In the genomic region with DNA sequence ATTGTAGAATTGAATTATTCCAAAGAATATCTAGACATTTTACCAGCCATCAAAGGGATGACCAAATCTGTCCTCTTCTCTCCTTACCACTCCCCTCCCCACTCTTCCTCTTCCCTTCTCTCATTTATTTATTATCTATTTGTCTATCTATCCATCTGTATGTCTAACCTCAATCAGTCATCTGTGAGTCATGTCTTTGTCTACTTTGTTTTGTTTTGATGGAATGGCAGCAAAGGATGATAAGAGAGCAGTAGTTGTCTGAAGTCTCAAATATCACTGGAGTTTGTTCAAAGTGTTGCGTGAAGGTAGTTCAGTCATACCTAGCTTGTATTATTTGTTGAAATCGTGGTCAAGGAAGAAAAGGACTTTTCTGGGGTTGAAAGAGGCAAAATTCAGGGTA, we compare ENCODE assay signal across 23 cellular contexts. TPM values are rescaled to one million over a fixed set of nuclear protein-coding genes. Genes with fewer than 3 reads are reported as not detected.
DNase-seq lines count a peak whose midpoint lies in the region; ATAC-seq and TF ChIP-seq lines count a peak whose summit lies in the region.
"Had no signal": no experiment of that assay in that cellular context is flagged by ENCODE, and none has a peak within 500 bp of the region (broad histone marks: within the 10 kb centered on the region; RNA-seq: fewer than 3 reads in every experiment).

No MANE protein-coding gene starts in this region.

- H3F3A ChIP-seq in SK-N-SH (replicated peaks; ENCODE audit: insufficient read depth) = peaks cover 28% of the 10 kb centered on the region

- peak overlapping the region; percentile 48; the same call in 1 of the 2 replicates for H3K9ac ChIP-seq in SK-N-SH
- peak overlapping the region; percentile 53 for H3K9ac ChIP-seq in skeletal muscle satellite cell (ENCODE audit: low read depth, low read length)
- H3K9ac ChIP-seq: BLaER1 treated with 17β-estradiol and CSF1 and Interleukin-3, amounts not matched to agents 10 nM and 100 nM had no signal

- POLR2A ChIA-PET in SK-N-SH (lab: Yijun Ruan, JAX) = no interaction called here
- POLR2A ChIA-PET in RWPE1 (lab: Yijun Ruan, JAX; ENCODE audit: low non-redundant PET) = no interaction called here

- H3K27me3 ChIP-seq in SK-N-SH (ENCODE audit: insufficient read depth) (no peaks in the 10 kb centered on the region), skeletal muscle satellite cell (ENCODE audit: control insufficient read depth, insufficient read depth, low read length) (no peaks in the 10 kb centered on the region)
- H3K27me3 ChIP-seq: BLaER1 treated with 17β-estradiol and CSF1 and Interleukin-3, amounts not matched to agents 10 nM and 100 nM; spleen; transverse colon had no signal

- no peak overlapping the region for H3K4me3 ChIP-seq in SK-N-SH (ENCODE audit: low read depth in 2 of 2, low read length in 1 of 2)
- H3K4me3 ChIP-seq in skeletal muscle satellite cell (ENCODE audit: low read length) = no peak overlapping the region
- H3K4me3 ChIP-seq: BLaER1 treated with 17β-estradiol and CSF1 and Interleukin-3, amounts not matched to agents 10 nM and 100 nM; spleen; transverse colon had no signal

- no peaks in the 10 kb centered on the region for H3K9me2 ChIP-seq in SK-N-SH

- peaks cover 0 to 30% of the 10 kb centered on the region in 2 experiments; a peak in 2 of 4 replicates for H3K4me1 ChIP-seq in SK-N-SH (ENCODE audit: control insufficient read depth in 1 of 2, insufficient read depth in 2 of 2, low read depth in 1 of 2, low read length in 1 of 2)
- peaks cover 35% of the 10 kb centered on the region for H3K4me1 ChIP-seq in skeletal muscle satellite cell (ENCODE audit: control insufficient read depth, insufficient read depth, low read length)
- H3K4me1 ChIP-seq: BLaER1 treated with 17β-estradiol and CSF1 and Interleukin-3, amounts not matched to agents 10 nM and 100 nM; spleen; transverse colon had no signal

- H3K4me2 ChIP-seq in SK-N-SH (peak overlapping the region; percentile 43), skeletal muscle satellite cell (ENCODE audit: low read length) (peak overlapping the region; percentile 62)
- H3K4me2 ChIP-seq: BLaER1 treated with 17β-estradiol and CSF1 and Interleukin-3, amounts not matched to agents 10 nM and 100 nM had no signal

- no peaks in the 10 kb centered on the region for H3K36me3 ChIP-seq in SK-N-SH (replicated peaks in 1 of 2; ENCODE audit: control insufficient read depth in 1 of 2, insufficient read depth in 2 of 2, low read length in 1 of 2)
- H3K36me3 ChIP-seq in skeletal muscle satellite cell (ENCODE audit: insufficient read depth, low read length) = no peaks in the 10 kb centered on the region
- H3K36me3 ChIP-seq: transverse colon had no signal

- CTCF ChIA-PET in SK-N-SH (lab: Yijun Ruan, JAX) (interaction anchor here (2.9 kb wide), 1 partner anchor 12 kb away, joined by 8 read pairs; no protein-coding TSS in a partner anchor), RWPE1 (lab: Yijun Ruan, JAX) (interaction anchor here (0.6 kb wide), 1 partner anchor 106 kb away, joined by 4 read pairs; no protein-coding TSS in a partner anchor)

- H2AFZ ChIP-seq in SK-N-SH (ENCODE audit: low read depth) = no peak overlapping the region

- WGBS in SK-N-SH (ENCODE audit: low lambda C conversion rate) = 53% methylated on average over 2 of the region's 2 CpGs

- no peak for TF ChIP-seq RAD21 in SK-N-SH (IDR thresholded peaks at IDR 0.05; ENCODE audit: low read length)

- H3K27ac ChIP-seq in SK-N-SH (ENCODE audit: low read depth in 2 of 2, low read length in 1 of 2) (peak overlapping the region; percentile 39 to 77; a peak in 3 of 4 replicates), RWPE1 (no peak overlapping the region), epithelial cell of prostate (peak overlapping the region; percentile 92)
- H3K27ac ChIP-seq: 22Rv1; BLaER1 treated with 17β-estradiol and CSF1 and Interleukin-3, amounts not matched to agents 10 nM and 100 nM; spleen; transverse colon had no signal

- no peaks in the 10 kb centered on the region for H4K20me1 ChIP-seq in SK-N-SH (ENCODE audit: insufficient read depth)
- H4K20me1 ChIP-seq: BLaER1 treated with 17β-estradiol and CSF1 and Interleukin-3, amounts not matched to agents 10 nM and 100 nM had no signal

- no peaks in the 10 kb centered on the region for H3K79me2 ChIP-seq in SK-N-SH (ENCODE audit: insufficient read depth)

- no peaks in the 10 kb centered on the region for H3K9me3 ChIP-seq in SK-N-SH
- H3K9me3 ChIP-seq in skeletal muscle satellite cell (replicated peaks; ENCODE audit: low read length) = no peaks in the 10 kb centered on the region
- H3K9me3 ChIP-seq: spleen, transverse colon had no signal

- no peak for ATAC-seq in SK-N-SH treated with all-trans-retinoic acid at 6 μM for 48 hours
- ATAC-seq: activated CD4-positive, alpha-beta T cell treated with anti-CD3 and anti-CD28 coated beads for 36 hours; esophagus mucosa; left colon; stimulated activated effector memory CD8-positive, alpha-beta T cell treated with anti-CD3 and anti-CD28 coated beads, Interleukin-12 subunit alpha, Interleukin-12 subunit beta, amount 100 ng/mL, for 72 hours had no signal

- TF ChIP-seq EP300 in SK-N-SH (IDR thresholded peaks at IDR 0.05; ENCODE audit: borderline replicate concordance in 1 of 2, low read depth in 1 of 2, low read length in 1 of 2) = peak in 1 of 2 experiments; percentile 71; a peak in 2 of 4 replicates

- no peak for TF ChIP-seq CTCF in SK-N-SH (IDR thresholded peaks at IDR 0.05)
- TF ChIP-seq CTCF in RWPE1 (conservative IDR thresholded peaks at IDR 0.05; ENCODE audit: low read depth) = no peak

- DNase-seq in SK-N-SH = no peak
- DNase-seq in RWPE1 (ENCODE audit: low spot score) = peak; percentile 7
- peak; percentile 40 for DNase-seq in epithelial cell of prostate (ENCODE audit: low read depth, low spot score)
- no peak for DNase-seq in foreskin melanocyte
- no peak for DNase-seq in RPMI8226
- no peak for DNase-seq in mucosa of gallbladder (ENCODE audit: low spot score)
- DNase-seq: activated CD4-positive, alpha-beta T cell treated with anti-CD3 and anti-CD28 coated beads for 36 hours; activated gamma-delta T cell treated with Interleukin-2 at 50 U/mL for 16 hours; aorta; DMS 273 treated with DMSO at 0.1 percent for 48 hours; hippocampal formation; left colon; NCI-H1092 treated with DMSO at 0.1 percent for 48 hours; SHP77 treated with DMSO at 0.1 percent for 48 hours; spleen; T1000; transverse colon had no signal

TF ChIP-seq in SK-N-SH, 30 proteins besides CTCF, POLR2A, EP300 and RAD21:
- TF ChIP-seq FOSL2 (IDR thresholded peaks at IDR 0.05; ENCODE audit: borderline replicate concordance, low read depth) (peak; percentile 73; the same call in 1 of the 2 replicates), POLR2AphosphoS5 (IDR thresholded peaks at IDR 0.05; ENCODE audit: low read depth, low read length) (peak; percentile 27; the same call in 1 of the 2 replicates), TEAD4 (IDR thresholded peaks at IDR 0.05; ENCODE audit: borderline replicate concordance, insufficient read depth) (peak; percentile 71; the same call in 1 of the 2 replicates), JUND (IDR thresholded peaks at IDR 0.05) (peak; percentile 89), FOXJ3 (CRISPR knock-in tag; IDR thresholded peaks at IDR 0.05) (no peak), TCF12 (IDR thresholded peaks at IDR 0.05) (peak; percentile 81), NFIC (IDR thresholded peaks at IDR 0.05; ENCODE audit: borderline replicate concordance) (peak; percentile 52), SIN3A (IDR thresholded peaks at IDR 0.05; ENCODE audit: borderline replicate concordance, low read depth, low read length) (no peak), EZH2phosphoT487 (IDR thresholded peaks at IDR 0.05; ENCODE audit: borderline replicate concordance, low read depth) (no peak)
- TF ChIP-seq, protein P1, sequence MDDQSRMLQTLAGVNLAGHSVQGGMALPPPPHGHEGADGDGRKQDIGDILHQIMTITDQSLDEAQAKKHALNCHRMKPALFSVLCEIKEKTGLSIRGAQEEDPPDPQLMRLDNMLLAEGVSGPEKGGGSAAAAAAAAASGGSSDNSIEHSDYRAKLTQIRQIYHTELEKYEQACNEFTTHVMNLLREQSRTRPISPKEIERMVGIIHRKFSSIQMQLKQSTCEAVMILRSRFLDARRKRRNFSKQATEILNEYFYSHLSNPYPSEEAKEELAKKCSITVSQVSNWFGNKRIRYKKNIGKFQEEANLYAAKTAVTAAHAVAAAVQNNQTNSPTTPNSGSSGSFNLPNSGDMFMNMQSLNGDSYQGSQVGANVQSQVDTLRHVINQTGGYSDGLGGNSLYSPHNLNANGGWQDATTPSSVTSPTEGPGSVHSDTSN (IDR thresholded peaks at IDR 0.05) = peak; percentile 91

TF ChIP-seq in SK-N-SH treated with all-trans-retinoic acid at 6 μM for 48 hours, 23 proteins besides CTCF, POLR2A, EP300 and RAD21 (continues in another document):
- TF ChIP-seq, protein P2, sequence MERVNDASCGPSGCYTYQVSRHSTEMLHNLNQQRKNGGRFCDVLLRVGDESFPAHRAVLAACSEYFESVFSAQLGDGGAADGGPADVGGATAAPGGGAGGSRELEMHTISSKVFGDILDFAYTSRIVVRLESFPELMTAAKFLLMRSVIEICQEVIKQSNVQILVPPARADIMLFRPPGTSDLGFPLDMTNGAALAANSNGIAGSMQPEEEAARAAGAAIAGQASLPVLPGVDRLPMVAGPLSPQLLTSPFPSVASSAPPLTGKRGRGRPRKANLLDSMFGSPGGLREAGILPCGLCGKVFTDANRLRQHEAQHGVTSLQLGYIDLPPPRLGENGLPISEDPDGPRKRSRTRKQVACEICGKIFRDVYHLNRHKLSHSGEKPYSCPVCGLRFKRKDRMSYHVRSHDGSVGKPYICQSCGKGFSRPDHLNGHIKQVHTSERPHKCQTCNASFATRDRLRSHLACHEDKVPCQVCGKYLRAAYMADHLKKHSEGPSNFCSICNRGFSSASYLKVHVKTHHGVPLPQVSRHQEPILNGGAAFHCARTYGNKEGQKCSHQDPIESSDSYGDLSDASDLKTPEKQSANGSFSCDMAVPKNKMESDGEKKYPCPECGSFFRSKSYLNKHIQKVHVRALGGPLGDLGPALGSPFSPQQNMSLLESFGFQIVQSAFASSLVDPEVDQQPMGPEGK (CRISPR knock-in tag; IDR thresholded peaks at IDR 0.05; ENCODE audit: borderline replicate concordance) = no peak
- no peak for TF ChIP-seq ESRRG (CRISPR knock-in tag; IDR thresholded peaks at IDR 0.05)

RNA-seq across cellular contexts. Expression of a gene that starts 34.7 kb away (rescaled TPM):
- polyA plus RNA-seq in SK-N-SH (2012; rRNA removed) = 17.5 and 18.2 TPM in 2 replicates
- 41.8 and 54.8 TPM in 2 replicates for polyA plus RNA-seq in SK-N-SH (2012; cell fraction: cytosol; rRNA removed)
- 7.7 and 17.3 TPM in 2 replicates for polyA plus RNA-seq in SK-N-SH (2012; cell fraction: nucleus; rRNA removed)
- 18.1 and 18.5 TPM in 2 replicates for total RNA-seq in skeletal muscle satellite cell (2012; rRNA removed)
- 113 TPM for total RNA-seq in mucosa of gallbladder

Comparison
In these comparisons a context has a peak if more than half of its experiments do, and no peak if none do; other contexts are left out.
1. DNase-seq: peak in RWPE1 (single experiment) and epithelial cell of prostate (single experiment); none in SK-N-SH (single experiment), foreskin melanocyte (single experiment), RPMI8226 (single experiment) and mucosa of gallbladder (single experiment).